Comparison of ENCODE assay signal across 1 cellular context in genomic region chr1:180131510-180131909, GRCh38.
TF ChIP-seq lines count a peak whose summit lies in the region.

No MANE protein-coding gene starts in this region.

TF ChIP-seq in HepG2, 621 proteins besides CTCF, POLR2A, EP300 and RAD21 (continued from another document):
- TF ChIP-seq, protein P1, sequence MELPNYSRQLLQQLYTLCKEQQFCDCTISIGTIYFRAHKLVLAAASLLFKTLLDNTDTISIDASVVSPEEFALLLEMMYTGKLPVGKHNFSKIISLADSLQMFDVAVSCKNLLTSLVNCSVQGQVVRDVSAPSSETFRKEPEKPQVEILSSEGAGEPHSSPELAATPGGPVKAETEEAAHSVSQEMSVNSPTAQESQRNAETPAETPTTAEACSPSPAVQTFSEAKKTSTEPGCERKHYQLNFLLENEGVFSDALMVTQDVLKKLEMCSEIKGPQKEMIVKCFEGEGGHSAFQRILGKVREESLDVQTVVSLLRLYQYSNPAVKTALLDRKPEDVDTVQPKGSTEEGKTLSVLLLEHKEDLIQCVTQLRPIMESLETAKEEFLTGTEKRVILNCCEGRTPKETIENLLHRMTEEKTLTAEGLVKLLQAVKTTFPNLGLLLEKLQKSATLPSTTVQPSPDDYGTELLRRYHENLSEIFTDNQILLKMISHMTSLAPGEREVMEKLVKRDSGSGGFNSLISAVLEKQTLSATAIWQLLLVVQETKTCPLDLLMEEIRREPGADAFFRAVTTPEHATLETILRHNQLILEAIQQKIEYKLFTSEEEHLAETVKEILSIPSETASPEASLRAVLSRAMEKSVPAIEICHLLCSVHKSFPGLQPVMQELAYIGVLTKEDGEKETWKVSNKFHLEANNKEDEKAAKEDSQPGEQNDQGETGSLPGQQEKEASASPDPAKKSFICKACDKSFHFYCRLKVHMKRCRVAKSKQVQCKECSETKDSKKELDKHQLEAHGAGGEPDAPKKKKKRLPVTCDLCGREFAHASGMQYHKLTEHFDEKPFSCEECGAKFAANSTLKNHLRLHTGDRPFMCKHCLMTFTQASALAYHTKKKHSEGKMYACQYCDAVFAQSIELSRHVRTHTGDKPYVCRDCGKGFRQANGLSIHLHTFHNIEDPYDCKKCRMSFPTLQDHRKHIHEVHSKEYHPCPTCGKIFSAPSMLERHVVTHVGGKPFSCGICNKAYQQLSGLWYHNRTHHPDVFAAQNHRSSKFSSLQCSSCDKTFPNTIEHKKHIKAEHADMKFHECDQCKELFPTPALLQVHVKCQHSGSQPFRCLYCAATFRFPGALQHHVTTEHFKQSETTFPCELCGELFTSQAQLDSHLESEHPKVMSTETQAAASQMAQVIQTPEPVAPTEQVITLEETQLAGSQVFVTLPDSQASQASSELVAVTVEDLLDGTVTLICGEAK (IDR thresholded peaks at IDR 0.05), result no peak
- TF ChIP-seq, protein P1 (CRISPR knock-in tag; IDR thresholded peaks at IDR 0.05), result no peak
- TF ChIP-seq RARA (CRISPR knock-in tag; IDR thresholded peaks at IDR 0.05) (peak; percentile 78), DZIP1 (CRISPR knock-in tag; IDR thresholded peaks at IDR 0.05) (no peak), EEA1 (CRISPR knock-in tag; IDR thresholded peaks at IDR 0.05; ENCODE audit: borderline replicate concordance) (no peak), RBM22 (optimal IDR thresholded peaks at IDR 0.05; ENCODE audit: low read length) (no peak), LRRFIP1 (CRISPR knock-in tag; conservative IDR thresholded peaks at IDR 0.05) (no peak), ZNF562 (CRISPR knock-in tag; IDR thresholded peaks at IDR 0.05; ENCODE audit: borderline replicate concordance) (no peak), MYC (CRISPR knock-in tag; IDR thresholded peaks at IDR 0.05; ENCODE audit: borderline replicate concordance) (no peak), SNRNP70 (IDR thresholded peaks at IDR 0.05; ENCODE audit: low read depth, low read length) (no peak), RCOR2 (CRISPR knock-in tag; IDR thresholded peaks at IDR 0.05) (no peak), ZNF713 (CRISPR knock-in tag; IDR thresholded peaks at IDR 0.05) (no peak), FLYWCH1 (CRISPR knock-in tag; IDR thresholded peaks at IDR 0.05) (no peak), RXRB (CRISPR knock-in tag; IDR thresholded peaks at IDR 0.05; ENCODE audit: borderline replicate concordance) (peak; percentile 54; the same call in 1 of the 2 replicates), ZNF740 (CRISPR knock-in tag; IDR thresholded peaks at IDR 0.05) (no peak), ZNF703 (CRISPR knock-in tag; IDR thresholded peaks at IDR 0.05; ENCODE audit: borderline replicate concordance) (no peak)
- TF ChIP-seq, protein P2, sequence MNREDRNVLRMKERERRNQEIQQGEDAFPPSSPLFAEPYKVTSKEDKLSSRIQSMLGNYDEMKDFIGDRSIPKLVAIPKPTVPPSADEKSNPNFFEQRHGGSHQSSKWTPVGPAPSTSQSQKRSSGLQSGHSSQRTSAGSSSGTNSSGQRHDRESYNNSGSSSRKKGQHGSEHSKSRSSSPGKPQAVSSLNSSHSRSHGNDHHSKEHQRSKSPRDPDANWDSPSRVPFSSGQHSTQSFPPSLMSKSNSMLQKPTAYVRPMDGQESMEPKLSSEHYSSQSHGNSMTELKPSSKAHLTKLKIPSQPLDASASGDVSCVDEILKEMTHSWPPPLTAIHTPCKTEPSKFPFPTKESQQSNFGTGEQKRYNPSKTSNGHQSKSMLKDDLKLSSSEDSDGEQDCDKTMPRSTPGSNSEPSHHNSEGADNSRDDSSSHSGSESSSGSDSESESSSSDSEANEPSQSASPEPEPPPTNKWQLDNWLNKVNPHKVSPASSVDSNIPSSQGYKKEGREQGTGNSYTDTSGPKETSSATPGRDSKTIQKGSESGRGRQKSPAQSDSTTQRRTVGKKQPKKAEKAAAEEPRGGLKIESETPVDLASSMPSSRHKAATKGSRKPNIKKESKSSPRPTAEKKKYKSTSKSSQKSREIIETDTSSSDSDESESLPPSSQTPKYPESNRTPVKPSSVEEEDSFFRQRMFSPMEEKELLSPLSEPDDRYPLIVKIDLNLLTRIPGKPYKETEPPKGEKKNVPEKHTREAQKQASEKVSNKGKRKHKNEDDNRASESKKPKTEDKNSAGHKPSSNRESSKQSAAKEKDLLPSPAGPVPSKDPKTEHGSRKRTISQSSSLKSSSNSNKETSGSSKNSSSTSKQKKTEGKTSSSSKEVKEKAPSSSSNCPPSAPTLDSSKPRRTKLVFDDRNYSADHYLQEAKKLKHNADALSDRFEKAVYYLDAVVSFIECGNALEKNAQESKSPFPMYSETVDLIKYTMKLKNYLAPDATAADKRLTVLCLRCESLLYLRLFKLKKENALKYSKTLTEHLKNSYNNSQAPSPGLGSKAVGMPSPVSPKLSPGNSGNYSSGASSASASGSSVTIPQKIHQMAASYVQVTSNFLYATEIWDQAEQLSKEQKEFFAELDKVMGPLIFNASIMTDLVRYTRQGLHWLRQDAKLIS (CRISPR knock-in tag; IDR thresholded peaks at IDR 0.05), result no peak
- TF ChIP-seq, protein P3, sequence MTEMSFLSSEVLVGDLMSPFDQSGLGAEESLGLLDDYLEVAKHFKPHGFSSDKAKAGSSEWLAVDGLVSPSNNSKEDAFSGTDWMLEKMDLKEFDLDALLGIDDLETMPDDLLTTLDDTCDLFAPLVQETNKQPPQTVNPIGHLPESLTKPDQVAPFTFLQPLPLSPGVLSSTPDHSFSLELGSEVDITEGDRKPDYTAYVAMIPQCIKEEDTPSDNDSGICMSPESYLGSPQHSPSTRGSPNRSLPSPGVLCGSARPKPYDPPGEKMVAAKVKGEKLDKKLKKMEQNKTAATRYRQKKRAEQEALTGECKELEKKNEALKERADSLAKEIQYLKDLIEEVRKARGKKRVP (CRISPR knock-in tag; IDR thresholded peaks at IDR 0.05), result peak in 1 of 2 experiments; percentile 84; a peak in 2 of 4 replicates
